ENCODE assay signal across 20 cellular contexts in genomic region chr16:3051009-3051408, GRCh38. TPM values are rescaled to one million over a fixed set of nuclear protein-coding genes. Genes with fewer than 3 reads are reported as not detected.
DNase-seq lines count a peak whose midpoint lies in the region; ATAC-seq and TF ChIP-seq lines count a peak whose summit lies in the region.
"Had no signal": no experiment of that assay in that cellular context is flagged by ENCODE, and none has a peak within 500 bp of the region (broad histone marks: within the 10 kb centered on the region; RNA-seq: fewer than 3 reads in every experiment).

No MANE protein-coding gene starts in this region.

- intact Hi-C loops in Right ventricle myocardium inferior (cut with DNase I) (no loop called here), left ventricle myocardium inferior (cut with micrococcal nuclease) (loop anchor here (10.0 kb wide), 1 partner anchor 74 kb away; no protein-coding TSS in a partner anchor), OCI-LY7 (cut with micrococcal nuclease; ENCODE audit: unreplicated experiment) (no loop called here)

- H3K9ac ChIP-seq in Karpas-422 (ENCODE audit: low read length), result no peak overlapping the region

- H2AFZ ChIP-seq in Karpas-422 (ENCODE audit: low read length) (no peak overlapping the region), OCI-LY7 (ENCODE audit: low read length) (no peak overlapping the region)

- H3K9me2 ChIP-seq in Karpas-422 (replicated peaks; ENCODE audit: insufficient read depth, low read length) (no peaks in the 10 kb centered on the region), OCI-LY7 (ENCODE audit: insufficient read depth, low read length) (no peaks in the 10 kb centered on the region)

- H4K20me1 ChIP-seq in Karpas-422 (ENCODE audit: insufficient read depth, low read depth, low read length), result no peaks in the 10 kb centered on the region
- H4K20me1 ChIP-seq in OCI-LY7 (ENCODE audit: insufficient read depth, low read length), result no peaks in the 10 kb centered on the region

- TF ChIP-seq CTCF in left ventricle myocardium inferior (IDR thresholded peaks at IDR 0.05; ENCODE audit: borderline replicate concordance), result no peak
- TF ChIP-seq CTCF in OCI-LY7 (conservative IDR thresholded peaks at IDR 0.05; ENCODE audit: low read length), result no peak

- CTCF ChIA-PET in OCI-LY7 (lab: Charles Lee; ENCODE audit: unreplicated experiment), result no interaction called here

- no peak overlapping the region for H3K27ac ChIP-seq in left ventricle myocardium inferior (replicated peaks)
- H3K27ac ChIP-seq in Karpas-422 (ENCODE audit: low read length), result no peak overlapping the region
- H3K27ac ChIP-seq in OCI-LY7 (ENCODE audit: low read depth, low read length, poor library complexity, severe bottlenecking), result no peak overlapping the region
- H3K27ac ChIP-seq: 22Rv1, RWPE1, SJSA1 had no signal

- H3K9me3 Mint-ChIP-seq in central memory CD8-positive, alpha-beta T cell, result no peaks in the 10 kb centered on the region
- H3K9me3 Mint-ChIP-seq: HFFc6 had no signal

- peaks cover 56% of the 10 kb centered on the region for H3K4me1 Mint-ChIP-seq in central memory CD8-positive, alpha-beta T cell

- POLR2A ChIA-PET in OCI-LY7 (lab: Charles Lee), result no interaction called here

- H3K27me3 Mint-ChIP-seq in central memory CD8-positive, alpha-beta T cell, result no peaks in the 10 kb centered on the region

- H3K27me3 ChIP-seq in left ventricle myocardium inferior (ENCODE audit: low read depth) (peaks cover 47% of the 10 kb centered on the region), Karpas-422 (ENCODE audit: low read length) (no peaks in the 10 kb centered on the region)

- H3K27ac Mint-ChIP-seq in central memory CD8-positive, alpha-beta T cell (ENCODE audit: low read depth), result peak overlapping the region; percentile 68
- H3K27ac Mint-ChIP-seq: HFFc6 had no signal

- H3K4me2 ChIP-seq in Karpas-422 (ENCODE audit: low read depth, low read length, poor library complexity, severe bottlenecking), result no peak overlapping the region
- H3K4me2 ChIP-seq in OCI-LY7 (ENCODE audit: low read length), result no peak overlapping the region

- peaks cover 11% of the 10 kb centered on the region for H3K4me1 ChIP-seq in left ventricle myocardium inferior
- H3K4me1 ChIP-seq in Karpas-422 (ENCODE audit: low read length), result peaks cover 19% of the 10 kb centered on the region
- peaks cover 34% of the 10 kb centered on the region for H3K4me1 ChIP-seq in OCI-LY7 (ENCODE audit: insufficient read depth, low read length, poor library complexity, severe bottlenecking)

- H3K9me3 ChIP-seq in left ventricle myocardium inferior (replicated peaks) (no peaks in the 10 kb centered on the region), Karpas-422 (ENCODE audit: low read length) (no peaks in the 10 kb centered on the region), OCI-LY7 (ENCODE audit: low read length) (no peaks in the 10 kb centered on the region)
- H3K9me3 ChIP-seq: SJSA1 had no signal

- no peaks in the 10 kb centered on the region for H3K79me2 ChIP-seq in Karpas-422 (ENCODE audit: low read length)
- H3K79me2 ChIP-seq in OCI-LY7 (ENCODE audit: insufficient read depth, low read depth, low read length), result no peaks in the 10 kb centered on the region

- H3K36me3 ChIP-seq in left ventricle myocardium inferior, result no peaks in the 10 kb centered on the region
- H3K36me3 ChIP-seq in Karpas-422 (ENCODE audit: insufficient read depth, low read length), result no peaks in the 10 kb centered on the region
- H3K36me3 ChIP-seq in OCI-LY7 (ENCODE audit: insufficient read depth, low read length), result no peaks in the 10 kb centered on the region
- H3K36me3 ChIP-seq: SJSA1 had no signal

- DNase-seq in NCI-H748 (lab: John Stamatoyannopoulos, UW; ENCODE audit: unreplicated experiment), result peak; percentile 22
- no peak for DNase-seq in NCI-H748 treated with DMSO at 0.1 percent for 48 hours (lab: John Stamatoyannopoulos, UW)
- peak; percentile 22 for DNase-seq in Right ventricle myocardium inferior (ENCODE audit: missing footprints)
- no peak for DNase-seq in left ventricle myocardium inferior
- DNase-seq in central memory CD8-positive, alpha-beta T cell (ENCODE audit: low spot score in 2 of 2), result no peak
- DNase-seq in Karpas-422, result no peak
- no peak for DNase-seq in OCI-LY7 (ENCODE audit: low spot score)
- DNase-seq: C1 segment of cervical spinal cord; EL; GOT3; HFFc6; MM.1S; NCI-H2029; NCI-H2171 treated with DMSO at 0.1 percent for 48 hours; NCI-H510A; NK-92 treated with Interleukin-12 subunit alpha and Interleukin-12 subunit beta, amount 100 ng/mL, for 24 hours had no signal

- peaks cover 6% of the 10 kb centered on the region for H3K36me3 Mint-ChIP-seq in central memory CD8-positive, alpha-beta T cell (ENCODE audit: insufficient read depth)

- ATAC-seq in Right ventricle myocardium inferior (no peak), HG02852 (IDR thresholded peaks at IDR 0.05; ENCODE audit: unreplicated experiment) (no peak)
- ATAC-seq in central memory CD8-positive, alpha-beta T cell (replicated peaks; ENCODE audit: extremely low read depth, poor library complexity, severe bottlenecking), result no peak

- H3K4me3 Mint-ChIP-seq in central memory CD8-positive, alpha-beta T cell, result no peak overlapping the region
- H3K4me3 Mint-ChIP-seq: HFFc6 had no signal

- H3K4me3 ChIP-seq in left ventricle myocardium inferior, result no peak overlapping the region
- H3K4me3 ChIP-seq in Karpas-422 (ENCODE audit: low read length), result no peak overlapping the region
- H3K4me3 ChIP-seq in OCI-LY7 (ENCODE audit: low read depth, low read length, poor library complexity, severe bottlenecking), result no peak overlapping the region
- H3K4me3 ChIP-seq: SJSA1 had no signal

- no TSS peak for BruUV-seq in OCI-LY7 (replicated peaks; lab: Mats Ljungman, UMichigan)

RNA-seq across cellular contexts. Expression of gene MMP25, which starts 4.6 kb away (rescaled TPM):
- total RNA-seq in Right ventricle myocardium inferior, result 1.7 TPM
- 1.2 TPM for total RNA-seq in left ventricle myocardium inferior
- total RNA-seq in Karpas-422 (2014; rRNA removed; shearing (Covaris generic); ENCODE audit: low replicate concordance), result 0.15 and 0.47 TPM in 2 replicates
- total RNA-seq in OCI-LY7 (2014; rRNA removed; shearing (Covaris generic)), result 0.63 and 2.6 TPM in 2 replicates
- 5.6 and 5.8 TPM in 2 replicates for total RNA-seq in OCI-LY7 (2022)

RNA-seq across cellular contexts. Expression of gene BICDL2, which starts 14.3 kb away (rescaled TPM):
- not detected for total RNA-seq in Right ventricle myocardium inferior
- 0.05 TPM for total RNA-seq in left ventricle myocardium inferior
- not detected in 2 replicates for total RNA-seq in Karpas-422 (2014; rRNA removed; shearing (Covaris generic); ENCODE audit: low replicate concordance)
- total RNA-seq in OCI-LY7 (2014; rRNA removed; shearing (Covaris generic)), result not detected in 2 replicates
- total RNA-seq in OCI-LY7 (2022), result not detected in 2 replicates
- total RNA-seq: HFFc6, SJSA1 had no signal

RNA-seq across cellular contexts. Expression of gene IL32, which starts 14.4 kb away (rescaled TPM):
- total RNA-seq in Right ventricle myocardium inferior (57.8 TPM), left ventricle myocardium inferior (36.3 TPM), OCI-LY7 (2022) (not detected in 2 replicates)
- not detected in 2 replicates for total RNA-seq in Karpas-422 (2014; rRNA removed; shearing (Covaris generic); ENCODE audit: low replicate concordance)
- total RNA-seq in OCI-LY7 (2014; rRNA removed; shearing (Covaris generic)), result not detected in 2 replicates

RNA-seq across cellular contexts. Expression of gene THOC6, which starts 27.2 kb away (rescaled TPM):
- total RNA-seq in Right ventricle myocardium inferior (12.9 TPM), left ventricle myocardium inferior (9.1 TPM), OCI-LY7 (2022) (26.3 and 33.6 TPM in 2 replicates)
- 20.0 and 35.8 TPM in 2 replicates for total RNA-seq in Karpas-422 (2014; rRNA removed; shearing (Covaris generic); ENCODE audit: low replicate concordance)
- total RNA-seq in OCI-LY7 (2014; rRNA removed; shearing (Covaris generic)), result 33.7 and 36.0 TPM in 2 replicates

RNA-seq across cellular contexts. Expression of gene HCFC1R1, which starts 27.3 kb away (rescaled TPM):
- total RNA-seq in Right ventricle myocardium inferior, result 68.6 TPM
- 48.5 TPM for total RNA-seq in left ventricle myocardium inferior
- total RNA-seq in Karpas-422 (2014; rRNA removed; shearing (Covaris generic); ENCODE audit: low replicate concordance), result 51.7 and 67.8 TPM in 2 replicates
- 17.1 and 29.1 TPM in 2 replicates for total RNA-seq in OCI-LY7 (2014; rRNA removed; shearing (Covaris generic))
- total RNA-seq in OCI-LY7 (2022), result 32.2 and 39.4 TPM in 2 replicates

Comparison
In these comparisons a context has a peak if more than half of its experiments do, and no peak if none do; other contexts are left out.
1. DNase-seq: peak in NCI-H748 (single experiment) and Right ventricle myocardium inferior (single experiment); none in NCI-H748 treated with DMSO at 0.1 percent for 48 hours (single experiment), left ventricle myocardium inferior (single experiment), central memory CD8-positive, alpha-beta T cell (0 of 2), Karpas-422 (single experiment) and OCI-LY7 (single experiment).
2. RNA of gene IL32, which starts 14.4 kb away (total RNA-seq): 57.8 TPM in Right ventricle myocardium inferior (single experiment) and 36.3 TPM in left ventricle myocardium inferior (single experiment); not detected in OCI-LY7 and not detected in Karpas-422; every median in the first group is over 10 times any median in the second.